In the genomic region with DNA sequence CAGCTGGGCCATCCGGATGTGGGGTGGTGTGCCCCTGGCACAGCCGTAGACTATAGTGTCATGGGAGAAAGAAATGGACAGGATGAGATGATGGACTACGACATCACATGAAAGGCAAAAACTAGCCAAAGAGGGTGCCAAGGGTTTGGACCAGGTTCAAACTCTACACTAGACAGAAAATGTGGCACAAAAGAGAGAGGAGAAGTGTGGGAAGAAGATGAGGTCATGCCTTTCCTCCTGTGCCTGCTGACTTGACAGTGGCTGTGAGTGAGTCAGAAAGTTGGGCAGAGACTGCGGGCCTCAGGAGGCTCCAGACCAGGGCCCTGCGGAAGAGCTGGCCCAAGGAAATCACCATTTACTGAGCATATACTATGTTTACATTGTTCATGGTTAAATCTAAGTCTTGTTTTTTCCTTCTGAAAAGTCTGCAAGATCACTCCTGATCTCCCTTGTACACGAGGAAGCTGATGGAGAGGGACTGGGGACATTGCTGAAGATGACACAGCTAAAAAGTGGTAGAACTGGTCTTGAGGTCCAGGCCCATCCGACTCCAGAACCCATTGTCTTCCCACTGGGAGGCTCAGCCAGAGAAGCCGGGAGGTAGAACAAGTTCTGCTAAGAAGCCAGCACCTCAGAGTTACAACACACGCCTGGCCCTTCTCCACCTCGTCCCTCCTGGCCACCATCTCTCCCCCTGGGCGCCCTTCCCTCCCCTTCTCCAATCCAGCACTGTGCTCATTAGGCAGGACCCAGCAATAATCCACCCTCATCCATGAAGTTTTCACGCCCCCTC, we compare ENCODE assay signal across 14 cellular contexts. TPM values are rescaled to one million over a fixed set of nuclear protein-coding genes. Genes with fewer than 3 reads are reported as not detected.
DNase-seq lines count a peak whose midpoint lies in the region; ATAC-seq and TF ChIP-seq lines count a peak whose summit lies in the region.
"Had no signal": no experiment of that assay in that cellular context is flagged by ENCODE, and none has a peak within 500 bp of the region (broad histone marks: within the 10 kb centered on the region; RNA-seq: fewer than 3 reads in every experiment).

No MANE protein-coding gene starts in this region.

- no peaks in the 10 kb centered on the region for H3K9me3 ChIP-seq in PC-3 (ENCODE audit: low read length)
- no peaks in the 10 kb centered on the region for H3K9me3 ChIP-seq in osteoblast (ENCODE audit: low read depth, low read length)

- intact Hi-C loops in PC-3 (cut with micrococcal nuclease) = no loop called here

- H3K9me3 Mint-ChIP-seq in activated CD8-positive, alpha-beta memory T cell treated with anti-CD3 and anti-CD28 coated beads, Interleukin-2, amount 10 ng/mL, durations not matched to agents 7 days and 5 days (ENCODE audit: low read depth) = peaks cover 4% of the 10 kb centered on the region

- H3K27ac ChIP-seq in PC-3 (ENCODE audit: low read length) = peak overlapping the region; percentile 57
- H3K27ac ChIP-seq in osteoblast (ENCODE audit: low read depth, low read length) = peak overlapping the region; percentile 76
- H3K27ac ChIP-seq: right atrium auricular region had no signal

- BruUV-seq in PC-3 (replicated peaks; lab: Mats Ljungman, UMichigan) = no TSS peak

- TF ChIP-seq CTCF in BJ (IDR thresholded peaks at IDR 0.05; ENCODE audit: insufficient read depth, low read depth, low read length) = no peak
- TF ChIP-seq CTCF in PC-3 (conservative IDR thresholded peaks at IDR 0.05; ENCODE audit: low read depth, low read length) = no peak
- TF ChIP-seq CTCF in epithelial cell of proximal tubule (conservative IDR thresholded peaks at IDR 0.05; ENCODE audit: low read depth, low read length) = no peak
- no peak for TF ChIP-seq CTCF in osteoblast (IDR thresholded peaks at IDR 0.05; ENCODE audit: extremely low read depth, low read depth, low read length)
- no peak for TF ChIP-seq CTCF in omental fat pad (IDR thresholded peaks at IDR 0.05)

- H2AFZ ChIP-seq in PC-3 (ENCODE audit: low read length) (no peak overlapping the region), osteoblast (ENCODE audit: low read length) (no peak overlapping the region)

- no peaks in the 10 kb centered on the region for H3K36me3 ChIP-seq in BJ (ENCODE audit: control insufficient read depth, insufficient read depth, low read length)
- no peaks in the 10 kb centered on the region; the same call in 1 of the 2 replicates for H3K36me3 ChIP-seq in PC-3 (ENCODE audit: low read depth, low read length)
- H3K36me3 ChIP-seq in osteoblast (ENCODE audit: insufficient read depth, low read length) = no peaks in the 10 kb centered on the region
- H3K36me3 ChIP-seq: right atrium auricular region had no signal

- no peaks in the 10 kb centered on the region for H3K4me1 Mint-ChIP-seq in activated CD8-positive, alpha-beta memory T cell treated with anti-CD3 and anti-CD28 coated beads, Interleukin-2, amount 10 ng/mL, durations not matched to agents 7 days and 5 days
- H3K4me1 Mint-ChIP-seq: immature natural killer cell; stimulated activated naive B cell treated with anti-CD40 and anti-IgM and Interleukin-4, amounts not matched to agents 10 μg/mL and 1 μg/mL and 100 μg/mL, for 72 hours had no signal

- POLR2A ChIA-PET in BJ (lab: Charles Lee) (no interaction called here), PC-3 (lab: Charles Lee; ENCODE audit: unreplicated experiment) (no interaction called here)

- H3K27me3 ChIP-seq in BJ (ENCODE audit: control insufficient read depth, insufficient read depth, low read length) (no peaks in the 10 kb centered on the region), PC-3 (ENCODE audit: low read length) (no peaks in the 10 kb centered on the region), osteoblast (ENCODE audit: insufficient read depth, low read length) (no peaks in the 10 kb centered on the region)
- H3K27me3 ChIP-seq: right atrium auricular region had no signal

- no peaks in the 10 kb centered on the region for H3K36me3 Mint-ChIP-seq in activated CD8-positive, alpha-beta memory T cell treated with anti-CD3 and anti-CD28 coated beads, Interleukin-2, amount 10 ng/mL, durations not matched to agents 7 days and 5 days
- H3K36me3 Mint-ChIP-seq: activated CD4-positive, alpha-beta memory T cell treated with anti-CD3 and anti-CD28 coated beads for 36 hours; CD4-positive, alpha-beta memory T cell; immature natural killer cell; stimulated activated naive B cell treated with anti-CD40 and anti-IgM and Interleukin-4, amounts not matched to agents 10 μg/mL and 1 μg/mL and 100 μg/mL, for 72 hours had no signal

- no peak overlapping the region for H3K9ac ChIP-seq in PC-3 (ENCODE audit: low read length)

- H3K4me3 Mint-ChIP-seq in activated CD8-positive, alpha-beta memory T cell treated with anti-CD3 and anti-CD28 coated beads, Interleukin-2, amount 10 ng/mL, durations not matched to agents 7 days and 5 days = no peak overlapping the region
- H3K4me3 Mint-ChIP-seq: activated CD4-positive, alpha-beta memory T cell treated with anti-CD3 and anti-CD28 coated beads for 36 hours; CD4-positive, alpha-beta memory T cell; immature natural killer cell; stimulated activated naive B cell treated with anti-CD40 and anti-IgM and Interleukin-4, amounts not matched to agents 10 μg/mL and 1 μg/mL and 100 μg/mL, for 72 hours had no signal

- H3K9me2 ChIP-seq in PC-3 (replicated peaks; ENCODE audit: low read length) = no peaks in the 10 kb centered on the region

- H3K27ac Mint-ChIP-seq in activated CD8-positive, alpha-beta memory T cell treated with anti-CD3 and anti-CD28 coated beads, Interleukin-2, amount 10 ng/mL, durations not matched to agents 7 days and 5 days = no peak overlapping the region
- H3K27ac Mint-ChIP-seq: activated CD4-positive, alpha-beta memory T cell treated with anti-CD3 and anti-CD28 coated beads for 36 hours; CD4-positive, alpha-beta memory T cell; immature natural killer cell; stimulated activated naive B cell treated with anti-CD40 and anti-IgM and Interleukin-4, amounts not matched to agents 10 μg/mL and 1 μg/mL and 100 μg/mL, for 72 hours had no signal

- H3K4me3 ChIP-seq in BJ (ENCODE audit: low read depth, low read length) (no peak overlapping the region), PC-3 (ENCODE audit: low read length) (no peak overlapping the region), epithelial cell of proximal tubule (ENCODE audit: low read depth, low read length) (peak overlapping the region; percentile 16), osteoblast (ENCODE audit: insufficient read depth, low read length) (no peak overlapping the region)
- H3K4me3 ChIP-seq: right atrium auricular region had no signal

- H4K20me1 ChIP-seq in PC-3 (ENCODE audit: low read length) (no peaks in the 10 kb centered on the region), osteoblast (ENCODE audit: insufficient read depth, low read length) (no peaks in the 10 kb centered on the region)

- peaks cover 2% of the 10 kb centered on the region for H3K27me3 Mint-ChIP-seq in activated CD8-positive, alpha-beta memory T cell treated with anti-CD3 and anti-CD28 coated beads, Interleukin-2, amount 10 ng/mL, durations not matched to agents 7 days and 5 days
- H3K27me3 Mint-ChIP-seq: activated CD4-positive, alpha-beta memory T cell treated with anti-CD3 and anti-CD28 coated beads for 36 hours had no signal

- ATAC-seq in PC-3 (peak; percentile 58), HG02759 (IDR thresholded peaks at IDR 0.05; ENCODE audit: unreplicated experiment) (no peak), omental fat pad (ENCODE audit: low FRiP score) (no peak)
- ATAC-seq in activated CD8-positive, alpha-beta memory T cell treated with anti-CD3 and anti-CD28 coated beads, Interleukin-2, amount 10 ng/mL, durations not matched to agents 7 days and 5 days = no peak
- ATAC-seq: stimulated activated naive B cell treated with anti-CD40 and anti-IgM and Interleukin-4, amounts not matched to agents 10 μg/mL and 1 μg/mL and 100 μg/mL, for 72 hours had no signal

- H3K79me2 ChIP-seq in PC-3 (ENCODE audit: low read length) (no peaks in the 10 kb centered on the region), osteoblast (ENCODE audit: insufficient read depth, low read length) (peaks cover 33% of the 10 kb centered on the region)

- peak overlapping the region; percentile 3 for H3K4me2 ChIP-seq in PC-3 (ENCODE audit: low read length)
- peak overlapping the region; percentile 62 for H3K4me2 ChIP-seq in osteoblast (ENCODE audit: insufficient read depth, low read length)

- H3K4me1 ChIP-seq in PC-3 (ENCODE audit: insufficient read depth, low read length) (peaks cover 15% of the 10 kb centered on the region), osteoblast (ENCODE audit: insufficient read depth, low read length) (peaks cover 28% of the 10 kb centered on the region)

- CTCF ChIA-PET in BJ (lab: Yijun Ruan, JAX) (no interaction called here), PC-3 (lab: Charles Lee) (no interaction called here)
- CTCF ChIA-PET in activated CD8-positive, alpha-beta memory T cell treated with anti-CD3 and anti-CD28 coated beads, Interleukin-2, amount 10 ng/mL, durations not matched to agents 7 days and 5 days (lab: Charles Lee) = no interaction called here

- DNase-seq in BJ (ENCODE audit: low read depth) (peak; percentile 9), PC-3 (peak; percentile 51), epithelial cell of proximal tubule (ENCODE audit: low read depth) (peak; percentile 82), osteoblast (ENCODE audit: insufficient read length, low spot score, missing footprints) (peak; percentile 88), HuH-7 (ENCODE audit: low spot score) (no peak), omental fat pad (ENCODE audit: low spot score) (no peak)
- DNase-seq in activated CD8-positive, alpha-beta memory T cell treated with anti-CD3 and anti-CD28 coated beads, Interleukin-2, amount 10 ng/mL, durations not matched to agents 7 days and 5 days = no peak
- DNase-seq: activated CD4-positive, alpha-beta memory T cell treated with anti-CD3 and anti-CD28 coated beads for 36 hours; CD4-positive, alpha-beta memory T cell; cerebellar nuclear complex; immature natural killer cell; stimulated activated naive B cell treated with anti-CD40 and anti-IgM and Interleukin-4, amounts not matched to agents 10 μg/mL and 1 μg/mL and 100 μg/mL, for 72 hours had no signal

- H3F3A ChIP-seq in PC-3 (ENCODE audit: low read length, unreplicated experiment) = no peaks in the 10 kb centered on the region

RNA-seq across cellular contexts. Expression of gene CNKSR3, which starts 35.7 kb away (rescaled TPM):
- 5.2 and 5.6 TPM in 2 replicates for polyA plus RNA-seq in BJ (2011; rRNA removed)
- 5.7 and 8.0 TPM in 2 replicates for polyA minus RNA-seq in BJ (2011; rRNA and poly(A)+ RNA removed)
- total RNA-seq in PC-3 (2014; rRNA removed) (1.6 and 3.2 TPM in 2 replicates), epithelial cell of proximal tubule (10.3 and 12.4 TPM in 2 replicates), osteoblast (4.7 and 5.4 TPM in 2 replicates), omental fat pad (10 to 100 TPM in 1 of 4 donors, 1 to 10 TPM in 3; 3.9 to 13.8 (median 5.5) TPM)
- not detected for total RNA-seq in activated CD8-positive, alpha-beta memory T cell treated with anti-CD3 and anti-CD28 coated beads, Interleukin-2, amount 10 ng/mL, durations not matched to agents 7 days and 5 days
- total RNA-seq: CD4-positive, alpha-beta memory T cell had no signal
- polyA plus RNA-seq: CD4-positive, alpha-beta memory T cell had no signal

Comparison
In these comparisons a context has a peak if more than half of its experiments do, and no peak if none do; other contexts are left out.
1. DNase-seq: peak in BJ (single experiment), PC-3 (single experiment), epithelial cell of proximal tubule (single experiment) and osteoblast (single experiment); none in HuH-7 (single experiment), activated CD8-positive, alpha-beta memory T cell treated with anti-CD3 and anti-CD28 coated beads, Interleukin-2, amount 10 ng/mL, durations not matched to agents 7 days and 5 days (single experiment) and omental fat pad (single experiment).